ENCODE assay signal across 8 cellular contexts in genomic region chr4:25842229-25842840, GRCh38. TPM values are rescaled to one million over a fixed set of nuclear protein-coding genes. Genes with fewer than 3 reads are reported as not detected.
DNase-seq lines count a peak whose midpoint lies in the region; ATAC-seq and TF ChIP-seq lines count a peak whose summit lies in the region.

No MANE protein-coding gene starts in this region.

- no peak overlapping the region for H3K9ac ChIP-seq in parathyroid adenoma

- H3K36me3 ChIP-seq in parathyroid adenoma (ENCODE audit: control insufficient read depth, insufficient read depth, low read length), result no peaks in the 10 kb centered on the region

- H3K4me1 Mint-ChIP-seq in activated CD4-positive, alpha-beta T cell treated with anti-CD3 and anti-CD28 coated beads for 36 hours, result peaks cover 42% of the 10 kb centered on the region
- H3K4me1 Mint-ChIP-seq in activated CD4-positive, alpha-beta T cell treated with anti-CD3 and anti-CD28 coated beads, Interleukin-2, amount 10 ng/mL, durations not matched to agents 24 days and 14 days, result peaks cover 40% of the 10 kb centered on the region

- ATAC-seq in activated CD4-positive, alpha-beta T cell treated with anti-CD3 and anti-CD28 coated beads for 36 hours, result peak; percentile 17
- peak; percentile 48 for ATAC-seq in HG03045 (IDR thresholded peaks at IDR 0.05; ENCODE audit: unreplicated experiment)

- H3K27me3 Mint-ChIP-seq in activated CD4-positive, alpha-beta T cell treated with anti-CD3 and anti-CD28 coated beads for 36 hours, result no peaks in the 10 kb centered on the region
- H3K27me3 Mint-ChIP-seq in activated CD4-positive, alpha-beta T cell treated with anti-CD3 and anti-CD28 coated beads, Interleukin-2, amount 10 ng/mL, durations not matched to agents 24 days and 14 days, result no peaks in the 10 kb centered on the region

- no peaks in the 10 kb centered on the region for H3K9me3 ChIP-seq in parathyroid adenoma (ENCODE audit: control insufficient read depth, low read length)

- no peak overlapping the region for H2AFZ ChIP-seq in parathyroid adenoma

- H3K4me2 ChIP-seq in parathyroid adenoma (ENCODE audit: low read length), result no peak overlapping the region

- intact Hi-C loops in activated CD4-positive, alpha-beta T cell treated with anti-CD3 and anti-CD28 coated beads for 36 hours (cut with DNase I, micrococcal nuclease), result loop anchor here in 1 of 2 experiments (5.0 kb wide), 1 partner anchor 70 kb away; the partner anchor contains the start of gene SMIM20
- intact Hi-C loops in activated CD4-positive, alpha-beta T cell treated with anti-CD3 and anti-CD28 coated beads, Interleukin-2, amount 10 ng/mL, durations not matched to agents 24 days and 14 days (cut with micrococcal nuclease), result no loop called here

- H3K36me3 Mint-ChIP-seq in activated CD4-positive, alpha-beta T cell treated with anti-CD3 and anti-CD28 coated beads for 36 hours (ENCODE audit: low read depth), result peaks cover 23% of the 10 kb centered on the region
- peaks cover 30% of the 10 kb centered on the region for H3K36me3 Mint-ChIP-seq in activated CD4-positive, alpha-beta T cell treated with anti-CD3 and anti-CD28 coated beads, Interleukin-2, amount 10 ng/mL, durations not matched to agents 24 days and 14 days (ENCODE audit: low read depth)

- H3K27me3 ChIP-seq in parathyroid adenoma (ENCODE audit: control insufficient read depth, insufficient read depth, low read length), result no peaks in the 10 kb centered on the region

- POLR2A ChIA-PET in activated CD4-positive, alpha-beta T cell treated with anti-CD3 and anti-CD28 coated beads for 36 hours (lab: Charles Lee), result interaction anchor here (0.6 kb wide), 2 partner anchors 336 to 410 kb away, joined by 3 to 9 read pairs; no protein-coding TSS in a partner anchor

- peak; percentile 23 for TF ChIP-seq CTCF in parathyroid adenoma (IDR thresholded peaks at IDR 0.05)

- H3K27ac Mint-ChIP-seq in activated CD4-positive, alpha-beta T cell treated with anti-CD3 and anti-CD28 coated beads for 36 hours, result peak overlapping the region; percentile 20
- peak overlapping the region; percentile 64 for H3K27ac Mint-ChIP-seq in activated CD4-positive, alpha-beta T cell treated with anti-CD3 and anti-CD28 coated beads, Interleukin-2, amount 10 ng/mL, durations not matched to agents 24 days and 14 days

- CTCF ChIA-PET in activated CD4-positive, alpha-beta T cell treated with anti-CD3 and anti-CD28 coated beads for 36 hours (lab: Charles Lee), result interaction anchor here (0.6 to 0.7 kb wide), 3 partner anchors 17 to 146 kb away, joined by 3 read pairs; no protein-coding TSS in a partner anchor

- peak; percentile 57 for DNase-seq in activated CD4-positive, alpha-beta T cell treated with anti-CD3 and anti-CD28 coated beads for 36 hours
- DNase-seq in activated CD4-positive, alpha-beta T cell treated with anti-CD3 and anti-CD28 coated beads for 1 hour, result no peak
- peak; percentile 81 for DNase-seq in activated CD4-positive, alpha-beta T cell treated with anti-CD3 and anti-CD28 coated beads, Interleukin-2, amount 10 ng/mL, durations not matched to agents 24 days and 14 days
- DNase-seq in DMS53 (lab: John Stamatoyannopoulos, UW), result no peak
- DNase-seq in kidney glomerular epithelial cell (lab: John Stamatoyannopoulos, UW), result no peak
- no peak for DNase-seq in NCI-H446 (lab: John Stamatoyannopoulos, UW)

- no peak overlapping the region for H3K4me3 Mint-ChIP-seq in activated CD4-positive, alpha-beta T cell treated with anti-CD3 and anti-CD28 coated beads for 36 hours
- H3K4me3 Mint-ChIP-seq in activated CD4-positive, alpha-beta T cell treated with anti-CD3 and anti-CD28 coated beads, Interleukin-2, amount 10 ng/mL, durations not matched to agents 24 days and 14 days, result peak overlapping the region; percentile 47

- H3K27ac ChIP-seq in parathyroid adenoma, result no peak overlapping the region

- H3K79me2 ChIP-seq in parathyroid adenoma, result peaks cover 10% of the 10 kb centered on the region

- H3K4me3 ChIP-seq in parathyroid adenoma (ENCODE audit: low read depth, low read length), result no peak overlapping the region

- H3K9me3 Mint-ChIP-seq in activated CD4-positive, alpha-beta T cell treated with anti-CD3 and anti-CD28 coated beads for 36 hours (ENCODE audit: low read depth), result no peaks in the 10 kb centered on the region
- H3K9me3 Mint-ChIP-seq in activated CD4-positive, alpha-beta T cell treated with anti-CD3 and anti-CD28 coated beads, Interleukin-2, amount 10 ng/mL, durations not matched to agents 24 days and 14 days, result no peaks in the 10 kb centered on the region

- no peaks in the 10 kb centered on the region for H3K4me1 ChIP-seq in parathyroid adenoma

RNA-seq across cellular contexts. Expression of gene SEL1L3, which starts 20.5 kb away (rescaled TPM):
- total RNA-seq in activated CD4-positive, alpha-beta T cell treated with anti-CD3 and anti-CD28 coated beads for 36 hours, result 10 to 100 TPM; 31.9 to 34.8 TPM
- 33.9 and 35.3 TPM in 2 replicates for total RNA-seq in activated CD4-positive, alpha-beta T cell treated with anti-CD3 and anti-CD28 coated beads, Interleukin-2, amount 10 ng/mL, durations not matched to agents 24 days and 14 days

Comparison
In these comparisons a context has a peak if more than half of its experiments do, and no peak if none do; other contexts are left out.
1. DNase-seq: peak in activated CD4-positive, alpha-beta T cell treated with anti-CD3 and anti-CD28 coated beads for 36 hours (single experiment) and activated CD4-positive, alpha-beta T cell treated with anti-CD3 and anti-CD28 coated beads, Interleukin-2, amount 10 ng/mL, durations not matched to agents 24 days and 14 days (single experiment); none in activated CD4-positive, alpha-beta T cell treated with anti-CD3 and anti-CD28 coated beads for 1 hour (single experiment), DMS53 (single experiment), kidney glomerular epithelial cell (single experiment) and NCI-H446 (0 of 2).